Comparison of ENCODE assay signal across 23 cellular contexts in the genomic region with DNA sequence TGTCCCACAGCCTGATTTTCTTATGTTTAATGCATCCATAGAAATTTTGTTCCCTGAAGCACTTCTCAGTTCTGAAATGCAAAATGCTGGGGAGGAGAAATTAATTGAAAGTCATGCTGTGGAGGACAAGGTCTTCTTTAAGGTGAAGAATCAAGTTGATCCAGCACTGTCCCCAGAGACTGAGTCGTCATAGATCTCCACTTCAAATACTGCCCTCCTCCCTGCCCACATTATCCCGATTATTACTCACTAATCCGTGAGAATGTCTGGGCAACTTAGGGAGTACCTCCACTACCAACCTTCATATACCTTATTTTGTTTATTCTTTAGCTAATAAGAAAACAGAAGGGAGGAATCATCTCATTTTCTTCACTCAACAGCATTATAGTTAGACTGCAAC.
DNase-seq lines count a peak whose midpoint lies in the region; ATAC-seq and TF ChIP-seq lines count a peak whose summit lies in the region.
"Had no signal": no experiment of that assay in that cellular context is flagged by ENCODE, and none has a peak within 500 bp of the region (broad histone marks: within the 10 kb centered on the region; RNA-seq: fewer than 3 reads in every experiment).

No MANE protein-coding gene starts in this region.

- DNase-seq in COLO829 (ENCODE audit: low spot score) (peak; percentile 37), GM23248 (peak; percentile 12), NCI-H82 (lab: John Stamatoyannopoulos, UW) (peak; percentile 86), glutamatergic neuron (no peak), hepatic stellate cell (ENCODE audit: low spot score) (no peak)
- DNase-seq in stimulated activated naive CD8-positive, alpha-beta T cell treated with anti-CD3 and anti-CD28 coated beads, Interleukin-15, Interleukin-2, amounts not matched to agents 100 U/mL and 50 U/mL, for 24 hours = no peak
- DNase-seq: AML-193; BE2C; Calu3; CD4-positive, alpha-beta T cell; CD8-positive, alpha-beta memory T cell; COR-L47; DMS 273 treated with DMSO at 0.1 percent for 48 hours; DMS79; EL; GDM1; H7; HCEC 1CT had no signal

- ATAC-seq in stimulated activated naive CD8-positive, alpha-beta T cell treated with anti-CD3 and anti-CD28 coated beads, Interleukin-15, Interleukin-2, amounts not matched to agents 100 U/mL and 50 U/mL, for 24 hours = no peak
- ATAC-seq in HG03045 (IDR thresholded peaks at IDR 0.05; ENCODE audit: unreplicated experiment) = no peak
- ATAC-seq: GM12878 had no signal

- no peak overlapping the region for H3K4me2 ChIP-seq in GM23248 (ENCODE audit: unreplicated experiment)
- H3K4me2 ChIP-seq: BLaER1 treated with 17β-estradiol and CSF1 and Interleukin-3, amounts not matched to agents 10 nM and 100 nM had no signal

- H3F3A ChIP-seq in GM23248 (ENCODE audit: insufficient read depth) = no peaks in the 10 kb centered on the region

- no peaks in the 10 kb centered on the region for H4K20me1 ChIP-seq in GM23248 (ENCODE audit: insufficient read depth)
- H4K20me1 ChIP-seq: BLaER1 treated with 17β-estradiol and CSF1 and Interleukin-3, amounts not matched to agents 10 nM and 100 nM had no signal

- H3K9ac ChIP-seq in GM23248 = no peak overlapping the region
- H3K9ac ChIP-seq: BLaER1 treated with 17β-estradiol and CSF1 and Interleukin-3, amounts not matched to agents 10 nM and 100 nM had no signal

- no peaks in the 10 kb centered on the region for H3K79me2 ChIP-seq in GM23248 (ENCODE audit: insufficient read depth)

- no peaks in the 10 kb centered on the region for H3K9me2 ChIP-seq in GM23248 (ENCODE audit: insufficient read depth)

- H3K9me3 Mint-ChIP-seq in glutamatergic neuron (ENCODE audit: unreplicated experiment) = peaks cover 6% of the 10 kb centered on the region

- 51 to 53% methylated on average over 3 of the region's 3 CpGs for WGBS in GM23248 (ENCODE audit: low coverage in 1 of 2, low lambda C conversion rate in 2 of 2, missing lambda C conversion rate in 2 of 2), 2 experiments

- no peaks in the 10 kb centered on the region for H3K27me3 ChIP-seq in GM23248 (replicated peaks; ENCODE audit: insufficient read depth)
- H3K27me3 ChIP-seq: BE2C; BLaER1 treated with 17β-estradiol and CSF1 and Interleukin-3, amounts not matched to agents 10 nM and 100 nM had no signal

- H3K36me3 ChIP-seq in GM23248 (ENCODE audit: low read depth) = no peaks in the 10 kb centered on the region
- H3K36me3 ChIP-seq: BE2C; BLaER1 treated with 17β-estradiol and CSF1 and Interleukin-3, amounts not matched to agents 10 nM and 100 nM had no signal

- no peak overlapping the region for H2AFZ ChIP-seq in GM23248

- peaks cover 7% of the 10 kb centered on the region for H3K36me3 Mint-ChIP-seq in glutamatergic neuron (ENCODE audit: unreplicated experiment)
- H3K36me3 Mint-ChIP-seq: CD14-positive monocyte; CD8-positive, alpha-beta memory T cell had no signal

- peak overlapping the region; percentile 64 for H3K27ac Mint-ChIP-seq in glutamatergic neuron (ENCODE audit: unreplicated experiment)
- H3K27ac Mint-ChIP-seq: CD14-positive monocyte; CD4-positive, alpha-beta T cell had no signal

- H3K4me3 Mint-ChIP-seq in glutamatergic neuron (ENCODE audit: unreplicated experiment) = peak overlapping the region; percentile 30
- H3K4me3 Mint-ChIP-seq: CD14-positive monocyte; CD4-positive, alpha-beta T cell; CD8-positive, alpha-beta memory T cell had no signal

- H3K4me3 ChIP-seq in GM23248 = no peak overlapping the region
- H3K4me3 ChIP-seq: BLaER1 treated with 17β-estradiol and CSF1 and Interleukin-3, amounts not matched to agents 10 nM and 100 nM; GM12878 had no signal

- H3K4me1 Mint-ChIP-seq in glutamatergic neuron (ENCODE audit: low read depth, unreplicated experiment) = peaks cover 18% of the 10 kb centered on the region
- H3K4me1 Mint-ChIP-seq: CD14-positive monocyte; CD8-positive, alpha-beta memory T cell had no signal

- H3K27me3 Mint-ChIP-seq in glutamatergic neuron (ENCODE audit: unreplicated experiment) = no peaks in the 10 kb centered on the region

- no peaks in the 10 kb centered on the region for H3K4me1 ChIP-seq in GM23248 (ENCODE audit: insufficient read depth)
- H3K4me1 ChIP-seq: BE2C; BLaER1 treated with 17β-estradiol and CSF1 and Interleukin-3, amounts not matched to agents 10 nM and 100 nM had no signal

- H3K9me3 ChIP-seq in GM23248 (ENCODE audit: low read depth) = peaks cover 3% of the 10 kb centered on the region
- H3K9me3 ChIP-seq: BE2C had no signal

- TF ChIP-seq CTCF in glutamatergic neuron (IDR thresholded peaks at IDR 0.05; ENCODE audit: partially characterized antibody, unreplicated experiment) = no peak

- in situ Hi-C loops in GM23248 (cut with MboI) = no loop called here

- no peak overlapping the region for H3K27ac ChIP-seq in GM23248
- H3K27ac ChIP-seq: 22Rv1; BLaER1 treated with 17β-estradiol and CSF1 and Interleukin-3, amounts not matched to agents 10 nM and 100 nM had no signal

Comparison
In these comparisons a context has a peak if more than half of its experiments do, and no peak if none do; other contexts are left out.
1. DNase-seq: peak in COLO829 (single experiment), GM23248 (single experiment) and NCI-H82 (single experiment); none in glutamatergic neuron (single experiment), stimulated activated naive CD8-positive, alpha-beta T cell treated with anti-CD3 and anti-CD28 coated beads, Interleukin-15, Interleukin-2, amounts not matched to agents 100 U/mL and 50 U/mL, for 24 hours (single experiment) and hepatic stellate cell (single experiment).